8 cellular contexts compared by ENCODE assay signal in genomic region chr11:112174789-112175595, GRCh38. TPM values are rescaled to one million over a fixed set of nuclear protein-coding genes. Genes with fewer than 3 reads are reported as not detected.
DNase-seq lines count a peak whose midpoint lies in the region; ATAC-seq and TF ChIP-seq lines count a peak whose summit lies in the region.

TSS of gene BCO2 (plus strand) at chr11:112175512. CDS start at chr11:112175602, 90 bp downstream.

- peaks cover 9% of the 10 kb centered on the region for H3F3A ChIP-seq in PC-9 (ENCODE audit: insufficient read depth, low read depth)

- no peaks in the 10 kb centered on the region for H3K9me3 ChIP-seq in PC-9 (ENCODE audit: insufficient read depth, low read depth)

- CTCF ChIA-PET in PC-9 (lab: Charles Lee): interaction anchor here (0.8 to 1.3 kb wide), 3 partner anchors 11 to 61 kb away, joined by 5 to 6 read pairs (median 5); partner anchors contain the start of gene IL18

- peak; percentile 26 for DNase-seq in NCI-H1436 (lab: John Stamatoyannopoulos, UW)
- DNase-seq in NCI-H1436 treated with DMSO at 0.1 percent for 48 hours (lab: John Stamatoyannopoulos, UW): no peak
- peak; percentile 76 to 77 for DNase-seq in PC-9
- peak; percentile 57 for DNase-seq in activated naive CD8-positive, alpha-beta T cell treated with anti-CD3 and anti-CD28 coated beads, Interleukin-2, amount 50 U/mL, for 24 hours
- DNase-seq in Right ventricle myocardium inferior (ENCODE audit: missing footprints): peak; percentile 88
- DNase-seq in nucleus accumbens (lab: John Stamatoyannopoulos, UW): peak in 54 of 56 donors; percentile 12 to 88 (median 65)
- DNase-seq in type B pancreatic cell (ENCODE audit: extremely low spot score, unreplicated experiment): peak; percentile 73

- ATAC-seq in HG03432 (IDR thresholded peaks at IDR 0.05; ENCODE audit: unreplicated experiment) (peak; percentile 56), Right ventricle myocardium inferior (peak; percentile 96)
- ATAC-seq in activated naive CD8-positive, alpha-beta T cell treated with anti-CD3 and anti-CD28 coated beads, Interleukin-2, amount 50 U/mL, for 24 hours: peak; percentile 80

- no TSS peak for BruUV-seq in PC-9 (replicated peaks; lab: Mats Ljungman, UMichigan)

- no peaks in the 10 kb centered on the region for H4K20me1 ChIP-seq in PC-9 (ENCODE audit: insufficient read depth)

- no peaks in the 10 kb centered on the region for H3K36me3 Mint-ChIP-seq in activated naive CD8-positive, alpha-beta T cell treated with anti-CD3 and anti-CD28 coated beads, Interleukin-2, amount 50 U/mL, for 24 hours (ENCODE audit: low read depth)
- H3K36me3 Mint-ChIP-seq in type B pancreatic cell: no peaks in the 10 kb centered on the region

- H3K27me3 Mint-ChIP-seq in activated naive CD8-positive, alpha-beta T cell treated with anti-CD3 and anti-CD28 coated beads, Interleukin-2, amount 50 U/mL, for 24 hours: peaks cover 29% of the 10 kb centered on the region
- H3K27me3 Mint-ChIP-seq in type B pancreatic cell: peaks cover 3% of the 10 kb centered on the region

- peak; percentile 98 for TF ChIP-seq CTCF in PC-9 (conservative IDR thresholded peaks at IDR 0.05)
- peak; percentile 87 for TF ChIP-seq CTCF in type B pancreatic cell (conservative IDR thresholded peaks at IDR 0.05)

- H3K27me3 ChIP-seq in PC-9 (ENCODE audit: insufficient read depth, low read depth): no peaks in the 10 kb centered on the region

- H3K79me2 ChIP-seq in PC-9 (ENCODE audit: low read depth): no peaks in the 10 kb centered on the region

- intact Hi-C loops in PC-9 (cut with micrococcal nuclease; ENCODE audit: unreplicated experiment) (loop anchor here (1.0 kb wide), 1 partner anchor 62 kb away; no protein-coding TSS in a partner anchor), Right ventricle myocardium inferior (cut with DNase I) (loop anchor here (2.0 to 10.0 kb wide), 2 partner anchors 60 to 250 kb away; no protein-coding TSS in a partner anchor)

- peak within 1 kb of the TSS; percentile 66 for H3K4me2 ChIP-seq in PC-9

- peaks cover 16% of the 10 kb centered on the region for H3K4me1 ChIP-seq in PC-9 (replicated peaks; ENCODE audit: insufficient read depth)

- H3K27ac Mint-ChIP-seq in activated naive CD8-positive, alpha-beta T cell treated with anti-CD3 and anti-CD28 coated beads, Interleukin-2, amount 50 U/mL, for 24 hours: no peak within 1 kb of the TSS
- H3K27ac Mint-ChIP-seq in type B pancreatic cell: peak within 1 kb of the TSS; percentile 85

- H3K4me3 ChIP-seq in PC-9: peak within 1 kb of the TSS; percentile 47

- no peaks in the 10 kb centered on the region for H3K9me3 Mint-ChIP-seq in activated naive CD8-positive, alpha-beta T cell treated with anti-CD3 and anti-CD28 coated beads, Interleukin-2, amount 50 U/mL, for 24 hours
- no peaks in the 10 kb centered on the region for H3K9me3 Mint-ChIP-seq in type B pancreatic cell

- POLR2A ChIA-PET in PC-9 (lab: Charles Lee; ENCODE audit: unreplicated experiment): interaction anchor here (0.6 kb wide), 1 partner anchor 329 kb away, joined by 4 read pairs; no protein-coding TSS in a partner anchor

- H3K9me2 ChIP-seq in PC-9 (ENCODE audit: insufficient read depth): no peaks in the 10 kb centered on the region

- H3K27ac ChIP-seq in PC-9: no peak within 1 kb of the TSS

- peak within 1 kb of the TSS; percentile 50 for H3K4me3 Mint-ChIP-seq in activated naive CD8-positive, alpha-beta T cell treated with anti-CD3 and anti-CD28 coated beads, Interleukin-2, amount 50 U/mL, for 24 hours
- H3K4me3 Mint-ChIP-seq in type B pancreatic cell: peak within 1 kb of the TSS; percentile 82

- peaks cover 23% of the 10 kb centered on the region for H3K4me1 Mint-ChIP-seq in activated naive CD8-positive, alpha-beta T cell treated with anti-CD3 and anti-CD28 coated beads, Interleukin-2, amount 50 U/mL, for 24 hours
- peaks cover 17% of the 10 kb centered on the region for H3K4me1 Mint-ChIP-seq in type B pancreatic cell (ENCODE audit: unreplicated experiment)

- no peaks in the 10 kb centered on the region for H3K36me3 ChIP-seq in PC-9 (ENCODE audit: low read depth)

- H2AFZ ChIP-seq in PC-9: peak within 1 kb of the TSS; percentile 67

RNA-seq across cellular contexts. Expression of gene BCO2, which starts in this region (rescaled TPM):
- total RNA-seq in PC-9 (2021) (3.0 and 3.3 TPM in 2 replicates), Right ventricle myocardium inferior (155 TPM), type B pancreatic cell (ENCODE audit: low replicate concordance) (2.2 and 2.7 TPM in 2 replicates)

Comparison
In these comparisons a context has a peak if more than half of its experiments do, and no peak if none do; other contexts are left out.
1. RNA of gene BCO2 (total RNA-seq): 155 TPM in Right ventricle myocardium inferior (single experiment); 3.0 to 3.3 TPM in PC-9 and 2.2 to 2.7 TPM in type B pancreatic cell; every median in the first group is over 10 times any median in the second.
2. Peak in every context shown above with its lines, with median percentiles within 50 percentile points of each other: ATAC-seq.